Comparison of ENCODE assay signal across 11 cellular contexts in genomic region chr2:127508025-127508620, GRCh38. TPM values are rescaled to one million over a fixed set of nuclear protein-coding genes. Genes with fewer than 3 reads are reported as not detected.
A peak's percentile ranks its signal among the peaks of the same experiment; 100 is the strongest.
DNase-seq lines count a peak whose midpoint lies in the region; ATAC-seq and TF ChIP-seq lines count a peak whose summit lies in the region.
"Had no signal": no experiment of that assay in that cellular context is flagged by ENCODE, and none has a peak within 500 bp of the region (broad histone marks: within the 10 kb centered on the region; RNA-seq: fewer than 3 reads in every experiment).

No MANE protein-coding gene starts in this region.

- H3K27me3 Mint-ChIP-seq in CD4-positive, CD25-positive, alpha-beta regulatory T cell = no peaks in the 10 kb centered on the region
- H3K27me3 Mint-ChIP-seq in osteocyte (ENCODE audit: unreplicated experiment) (no peaks in the 10 kb centered on the region), T-helper 17 cell (no peaks in the 10 kb centered on the region), Caco-2 (ENCODE audit: insufficient read depth, unreplicated experiment) (no peaks in the 10 kb centered on the region)
- H3K27me3 Mint-ChIP-seq: progenitor cell of endocrine pancreas had no signal

- H3K9me3 Mint-ChIP-seq in CD4-positive, CD25-positive, alpha-beta regulatory T cell = no peaks in the 10 kb centered on the region
- H3K9me3 Mint-ChIP-seq in osteocyte (ENCODE audit: unreplicated experiment) = no peaks in the 10 kb centered on the region
- no peaks in the 10 kb centered on the region for H3K9me3 Mint-ChIP-seq in Caco-2 (ENCODE audit: unreplicated experiment)
- H3K9me3 Mint-ChIP-seq: T-helper 2 cell treated with Interferon-gamma antibody and Interleukin-4, amounts not matched to agents 5 μg/mL and 100 μg/mL, for 36 hours had no signal

- peak overlapping the region; percentile 10 to 79 (median 34) for H3K27ac Mint-ChIP-seq in CD4-positive, CD25-positive, alpha-beta regulatory T cell
- H3K27ac Mint-ChIP-seq in osteocyte (ENCODE audit: unreplicated experiment) (peak overlapping the region; percentile 85), T-helper 17 cell (no peak overlapping the region), Caco-2 (ENCODE audit: unreplicated experiment) (no peak overlapping the region)
- H3K27ac Mint-ChIP-seq: progenitor cell of endocrine pancreas; T-helper 2 cell treated with Interferon-gamma antibody and Interleukin-4, amounts not matched to agents 5 μg/mL and 100 μg/mL, for 36 hours had no signal

- H3K36me3 ChIP-seq in CD4-positive, CD25-positive, alpha-beta regulatory T cell (ENCODE audit: control insufficient read depth, insufficient read depth, low read length) = peaks cover 44% of the 10 kb centered on the region
- peaks cover 37% of the 10 kb centered on the region for H3K36me3 ChIP-seq in SJCRH30
- peaks cover 2% of the 10 kb centered on the region for H3K36me3 ChIP-seq in fibroblast of lung (ENCODE audit: control insufficient read depth, insufficient read depth, low read length)
- H3K36me3 ChIP-seq in Caco-2 (ENCODE audit: control insufficient read depth, insufficient read depth, low read length) = peaks cover 2% of the 10 kb centered on the region; the same call in 1 of the 2 replicates

- BruUV-seq in Caco-2 (replicated peaks; lab: Mats Ljungman, UMichigan) = no TSS peak

- no peak overlapping the region for H2AFZ ChIP-seq in fibroblast of lung (ENCODE audit: low read length)

- POLR2A ChIA-PET in Caco-2 (lab: Charles Lee) = interaction anchor here (1.5 kb wide), 1 partner anchor 19 kb away, joined by 4 read pairs; the partner anchor contains the start of gene IWS1

- H3K79me2 ChIP-seq in fibroblast of lung (ENCODE audit: control insufficient read depth, insufficient read depth, low read length) = peaks cover 59% of the 10 kb centered on the region

- CTCF ChIA-PET in Caco-2 (lab: Charles Lee) = no interaction called here

- no peak overlapping the region for H3K27ac ChIP-seq in CD4-positive, CD25-positive, alpha-beta regulatory T cell (ENCODE audit: insufficient read depth, low read length, poor library complexity, severe bottlenecking)
- H3K27ac ChIP-seq in SJCRH30 = peak overlapping the region; percentile 9
- H3K27ac ChIP-seq in fibroblast of lung (ENCODE audit: insufficient read depth, low read length) = peak overlapping the region; percentile 46

- intact Hi-C loops in Caco-2 (cut with micrococcal nuclease; ENCODE audit: unreplicated experiment) = no loop called here

- peak overlapping the region; percentile 26 for H3K4me2 ChIP-seq in fibroblast of lung (ENCODE audit: extremely low read depth, insufficient read depth, low read length)

- H3K9me3 ChIP-seq in CD4-positive, CD25-positive, alpha-beta regulatory T cell (ENCODE audit: control insufficient read depth in 2 of 2, low read length in 2 of 2) = no peaks in the 10 kb centered on the region
- H3K9me3 ChIP-seq in SJCRH30 (replicated peaks) (no peaks in the 10 kb centered on the region), fibroblast of lung (ENCODE audit: control insufficient read depth, insufficient read depth, low read depth, low read length) (no peaks in the 10 kb centered on the region), T-helper 17 cell (ENCODE audit: control insufficient read depth, low read length, poor library complexity, severe bottlenecking) (no peaks in the 10 kb centered on the region), Caco-2 (no peaks in the 10 kb centered on the region)

- H3K36me3 Mint-ChIP-seq in CD4-positive, CD25-positive, alpha-beta regulatory T cell = peaks cover 27% of the 10 kb centered on the region
- H3K36me3 Mint-ChIP-seq in osteocyte (ENCODE audit: unreplicated experiment) (peaks cover 27% of the 10 kb centered on the region), T-helper 17 cell (ENCODE audit: low read depth) (peaks cover 11% of the 10 kb centered on the region), Caco-2 (ENCODE audit: insufficient read depth, unreplicated experiment) (peaks cover 45% of the 10 kb centered on the region)

- DNase-seq in CD4-positive, CD25-positive, alpha-beta regulatory T cell = no peak
- DNase-seq in SJCRH30 = no peak
- DNase-seq in fibroblast of lung (ENCODE audit: low read depth in 2 of 2) = peak; percentile 49 to 50
- DNase-seq in osteocyte (ENCODE audit: extremely low spot score, unreplicated experiment) = no peak
- no peak for DNase-seq in T-helper 17 cell
- no peak for DNase-seq in DMS 273 (lab: John Stamatoyannopoulos, UW; ENCODE audit: unreplicated experiment)
- no peak for DNase-seq in Caco-2
- DNase-seq: NCI-H774 had no signal

- no peak overlapping the region for H3K4me3 ChIP-seq in CD4-positive, CD25-positive, alpha-beta regulatory T cell (ENCODE audit: low read depth, low read length)
- H3K4me3 ChIP-seq in SJCRH30 (no peak overlapping the region), fibroblast of lung (replicated peaks in 1 of 4; ENCODE audit: control extremely low read depth in 1 of 4, insufficient read depth in 1 of 4, low read depth in 3 of 4, low read length in 4 of 4) (peak overlapping the region in 1 of 4 experiments; percentile 18), Caco-2 (ENCODE audit: low read depth, low read length) (no peak overlapping the region)

- H3K4me1 Mint-ChIP-seq in CD4-positive, CD25-positive, alpha-beta regulatory T cell = peaks cover 38 to 66% (median 53%) of the 10 kb centered on the region in 4 donors
- H3K4me1 Mint-ChIP-seq in osteocyte (ENCODE audit: unreplicated experiment) (peaks cover 53% of the 10 kb centered on the region), T-helper 17 cell (peaks cover 44% of the 10 kb centered on the region), Caco-2 (ENCODE audit: low read depth, unreplicated experiment) (peaks cover 20% of the 10 kb centered on the region)

- no peaks in the 10 kb centered on the region for H3K27me3 ChIP-seq in CD4-positive, CD25-positive, alpha-beta regulatory T cell (ENCODE audit: control insufficient read depth, insufficient read depth, low read length)
- no peaks in the 10 kb centered on the region for H3K27me3 ChIP-seq in SJCRH30
- no peaks in the 10 kb centered on the region for H3K27me3 ChIP-seq in fibroblast of lung (ENCODE audit: control insufficient read depth, insufficient read depth, low read length)
- no peaks in the 10 kb centered on the region for H3K27me3 ChIP-seq in Caco-2 (replicated peaks; ENCODE audit: control insufficient read depth, insufficient read depth, low read length)

- H3K4me1 ChIP-seq in CD4-positive, CD25-positive, alpha-beta regulatory T cell (ENCODE audit: control insufficient read depth, insufficient read depth, low read length, poor library complexity, severe bottlenecking) = peaks cover 6% of the 10 kb centered on the region
- H3K4me1 ChIP-seq in SJCRH30 (peaks cover 13% of the 10 kb centered on the region), fibroblast of lung (ENCODE audit: control insufficient read depth, extremely low read depth, insufficient read depth, low read length) (peaks cover 13% of the 10 kb centered on the region), Caco-2 (0 out of 2 replicates have a peak, but pooled peaks cover 16% of the 10 kb centered on the region)

- peaks cover 1% of the 10 kb centered on the region for H4K20me1 ChIP-seq in fibroblast of lung (ENCODE audit: control insufficient read depth, extremely low read depth, insufficient read depth, low read length)

- TF ChIP-seq CTCF in fibroblast of lung (conservative IDR thresholded peaks at IDR 0.05 in 1 of 2, IDR thresholded peaks at IDR 0.05 in 1 of 2; ENCODE audit: low read depth in 1 of 2, low read length in 2 of 2) (no peak), osteocyte (IDR thresholded peaks at IDR 0.05) (no peak), Caco-2 (IDR thresholded peaks at IDR 0.05; ENCODE audit: insufficient read depth in 1 of 2, low read depth in 1 of 2, low read length in 1 of 2, severe bottlenecking in 1 of 2, unreplicated experiment in 1 of 2) (no peak)

- no peak for ATAC-seq in CD4-positive, CD25-positive, alpha-beta regulatory T cell (ENCODE audit: low read depth in 2 of 2)
- ATAC-seq in HG03521 (IDR thresholded peaks at IDR 0.05; ENCODE audit: unreplicated experiment) (no peak), T-helper 17 cell (no peak)

- no peak overlapping the region for H3K4me3 Mint-ChIP-seq in CD4-positive, CD25-positive, alpha-beta regulatory T cell
- H3K4me3 Mint-ChIP-seq in osteocyte (ENCODE audit: unreplicated experiment) (peak overlapping the region; percentile 4), T-helper 17 cell (no peak overlapping the region), Caco-2 (ENCODE audit: unreplicated experiment) (no peak overlapping the region)
- H3K4me3 Mint-ChIP-seq: T-helper 2 cell treated with Interferon-gamma antibody and Interleukin-4, amounts not matched to agents 5 μg/mL and 100 μg/mL, for 36 hours had no signal

- no peak overlapping the region for H3K9ac ChIP-seq in fibroblast of lung (ENCODE audit: insufficient read depth, low read length)

RNA-seq across cellular contexts. Expression of gene IWS1, which starts 18.2 kb away (rescaled TPM):
- 39.6 TPM for total RNA-seq in CD4-positive, CD25-positive, alpha-beta regulatory T cell
- 10 to 100 TPM; 15.4 to 20.4 (median 18.7) TPM for polyA plus RNA-seq in CD4-positive, CD25-positive, alpha-beta regulatory T cell
- total RNA-seq in SJCRH30 (2014; rRNA removed; shearing (Covaris generic)) = 61.1 and 66.8 TPM in 2 replicates
- total RNA-seq in fibroblast of lung = 34.7 and 44.1 TPM in 2 replicates
- polyA plus RNA-seq in fibroblast of lung = 47.4 and 56.0 TPM in 2 replicates
- 36.1 and 37.5 TPM in 2 replicates for polyA plus RNA-seq in fibroblast of lung (2012)
- 6.2 and 9.3 TPM in 2 replicates for polyA minus RNA-seq in fibroblast of lung (ENCODE audit: low replicate concordance)
- total RNA-seq in osteocyte = 39.8 and 40.9 TPM in 2 replicates
- total RNA-seq in T-helper 17 cell = 10 to 100 TPM; 26.4 TPM
- 56.0 and 63.7 TPM in 2 replicates for total RNA-seq in Caco-2 (2022)

RNA-seq across cellular contexts. Expression of gene MYO7B, which starts 27.4 kb away (rescaled TPM):
- not detected for total RNA-seq in CD4-positive, CD25-positive, alpha-beta regulatory T cell
- polyA plus RNA-seq in CD4-positive, CD25-positive, alpha-beta regulatory T cell = under 1 TPM in 1 of 4 donors, not detected in 3; 0.12 TPM
- total RNA-seq in SJCRH30 (2014; rRNA removed; shearing (Covaris generic)) = 2.7 and 3.7 TPM in 2 replicates
- total RNA-seq in fibroblast of lung (under 0.01 TPM in 1 of 2 replicates, not detected in the other), osteocyte (not detected in 2 replicates), T-helper 17 cell (under 1 TPM; 0.23 to 0.75 TPM), Caco-2 (2022) (0.27 and 0.58 TPM in 2 replicates)
- polyA plus RNA-seq in fibroblast of lung = not detected in 2 replicates
- 0.03 TPM in 1 of 2 replicates, not detected in the other for polyA plus RNA-seq in fibroblast of lung (2012)
- not detected in 2 replicates for polyA minus RNA-seq in fibroblast of lung (ENCODE audit: low replicate concordance)
- total RNA-seq: progenitor cell of endocrine pancreas had no signal

Comparison
In these comparisons a context has a peak if more than half of its experiments do, and no peak if none do; other contexts are left out.
1. DNase-seq: peak in fibroblast of lung (2 of 2); none in CD4-positive, CD25-positive, alpha-beta regulatory T cell (0 of 3), SJCRH30 (0 of 2), osteocyte (single experiment), T-helper 17 cell (0 of 3), DMS 273 (single experiment) and Caco-2 (0 of 2).
2. H3K27ac Mint-ChIP-seq: peak in CD4-positive, CD25-positive, alpha-beta regulatory T cell (3 of 3) and osteocyte (single experiment); none in T-helper 17 cell (single experiment) and Caco-2 (single experiment).